ENCODE assay signal across 21 cellular contexts in genomic region chr2:210356944-210357343, GRCh38. TPM values are rescaled to one million over a fixed set of nuclear protein-coding genes. Genes with fewer than 3 reads are reported as not detected.
DNase-seq lines count a peak whose midpoint lies in the region; ATAC-seq and TF ChIP-seq lines count a peak whose summit lies in the region.
"Had no signal": no experiment of that assay in that cellular context is flagged by ENCODE, and none has a peak within 500 bp of the region (broad histone marks: within the 10 kb centered on the region; RNA-seq: fewer than 3 reads in every experiment).

No MANE protein-coding gene starts in this region.

- H3K4me1 ChIP-seq in Karpas-422 (ENCODE audit: low read length) = no peaks in the 10 kb centered on the region
- no peaks in the 10 kb centered on the region for H3K4me1 ChIP-seq in smooth muscle cell (ENCODE audit: low read depth)
- H3K4me1 ChIP-seq: A549, BLaER1 had no signal

- H3K79me2 ChIP-seq in Karpas-422 (ENCODE audit: low read length) (no peaks in the 10 kb centered on the region), smooth muscle cell (ENCODE audit: low read depth) (no peaks in the 10 kb centered on the region)

- H3K27ac ChIP-seq in Karpas-422 (ENCODE audit: low read length) = no peak overlapping the region
- H3K27ac ChIP-seq in smooth muscle cell (ENCODE audit: low read depth) = no peak overlapping the region
- H3K27ac ChIP-seq: 22Rv1, A549, BLaER1, GM23248 had no signal

- H4K20me1 ChIP-seq in Karpas-422 (ENCODE audit: insufficient read depth, low read depth, low read length) (no peaks in the 10 kb centered on the region), smooth muscle cell (ENCODE audit: low read depth) (no peaks in the 10 kb centered on the region)
- H4K20me1 ChIP-seq: BLaER1 had no signal

- H3K9me3 ChIP-seq in Karpas-422 (ENCODE audit: low read length) (no peaks in the 10 kb centered on the region), smooth muscle cell (replicated peaks; ENCODE audit: low read depth) (no peaks in the 10 kb centered on the region)
- H3K9me3 ChIP-seq: A549, BLaER1 had no signal

- H2AFZ ChIP-seq in Karpas-422 (ENCODE audit: low read length) (no peak overlapping the region), smooth muscle cell (ENCODE audit: low read depth) (no peak overlapping the region)
- H2AFZ ChIP-seq: GM23248 had no signal

- no peaks in the 10 kb centered on the region for H3K9me2 ChIP-seq in Karpas-422 (replicated peaks; ENCODE audit: insufficient read depth, low read length)

- H3K27me3 ChIP-seq in Karpas-422 (ENCODE audit: low read length) (no peaks in the 10 kb centered on the region), smooth muscle cell (ENCODE audit: low read depth) (no peaks in the 10 kb centered on the region)
- H3K27me3 ChIP-seq: BLaER1 had no signal

- intact Hi-C loops in left ventricle myocardium superior (cut with micrococcal nuclease) = no loop called here

- H3K4me3 ChIP-seq in Karpas-422 (ENCODE audit: low read length) (no peak overlapping the region), smooth muscle cell (no peak overlapping the region)
- H3K4me3 ChIP-seq: A549, BLaER1, GM23248 had no signal

- no peaks in the 10 kb centered on the region for H3F3A ChIP-seq in smooth muscle cell (ENCODE audit: low read depth)

- no peaks in the 10 kb centered on the region for H3K36me3 ChIP-seq in Karpas-422 (ENCODE audit: insufficient read depth, low read length)
- no peaks in the 10 kb centered on the region for H3K36me3 ChIP-seq in smooth muscle cell (ENCODE audit: low read depth)
- H3K36me3 ChIP-seq: BLaER1 had no signal

- ATAC-seq in left ventricle myocardium superior = no peak
- ATAC-seq: A549 had no signal

- no peak for TF ChIP-seq CTCF in smooth muscle cell (IDR thresholded peaks at IDR 0.05; ENCODE audit: borderline replicate concordance, insufficient read depth, poor library complexity, severe bottlenecking)

- DNase-seq in NCI-H82 (lab: John Stamatoyannopoulos, UW) (peak; percentile 14), NCI-H82 treated with DMSO at 0.1 percent for 48 hours (lab: John Stamatoyannopoulos, UW; ENCODE audit: unreplicated experiment) (no peak), ELF-1 (ENCODE audit: low read depth, low spot score) (peak; percentile 7), Karpas-422 (peak; percentile 35), islet precursor cell (peak; percentile 66), left ventricle myocardium superior (no peak), smooth muscle cell (lab: John Stamatoyannopoulos, UW; ENCODE audit: unreplicated experiment) (no peak), HK-2 (ENCODE audit: unreplicated experiment) (no peak)
- DNase-seq: AML-193; CD4-positive, alpha-beta memory T cell; DMS 273 treated with DMSO at 0.1 percent for 48 hours; DMS53; DND-41; EL; GM23248; KBM-7 had no signal

- no peak overlapping the region for H3K4me2 ChIP-seq in Karpas-422 (ENCODE audit: low read depth, low read length, poor library complexity, severe bottlenecking)
- H3K4me2 ChIP-seq in smooth muscle cell = no peak overlapping the region
- H3K4me2 ChIP-seq: A549, BLaER1 had no signal

- H3K9ac ChIP-seq in Karpas-422 (ENCODE audit: low read length) = no peak overlapping the region
- no peak overlapping the region for H3K9ac ChIP-seq in smooth muscle cell (ENCODE audit: low read depth)
- H3K9ac ChIP-seq: BLaER1, GM23248 had no signal

- 48% methylated on average over 3 of the region's 3 CpGs for WGBS in smooth muscle cell (ENCODE audit: low lambda C conversion rate)

RNA-seq across cellular contexts. Expression of gene MYL1, which starts 42.0 kb away (rescaled TPM):
- total RNA-seq in Karpas-422 (2014; rRNA removed; shearing (Covaris generic); ENCODE audit: low replicate concordance) = not detected in 2 replicates
- not detected for total RNA-seq in left ventricle myocardium superior
- total RNA-seq in smooth muscle cell = not detected in 2 replicates
- not detected in 2 replicates for polyA plus RNA-seq in smooth muscle cell
- total RNA-seq: CD4-positive, alpha-beta memory T cell; GM23248 had no signal
- polyA plus RNA-seq: A549; CD14-positive monocyte; CD4-positive, alpha-beta memory T cell; GM23248; IgD-negative memory B cell had no signal

Comparison
In these comparisons a context has a peak if more than half of its experiments do, and no peak if none do; other contexts are left out.
1. DNase-seq: peak in NCI-H82 (single experiment), ELF-1 (single experiment), Karpas-422 (single experiment) and islet precursor cell (single experiment); none in NCI-H82 treated with DMSO at 0.1 percent for 48 hours (single experiment), left ventricle myocardium superior (single experiment), smooth muscle cell (single experiment) and HK-2 (single experiment).